Comparison of ENCODE assay signal across 8 cellular contexts in genomic region chr9:35490155-35490909, GRCh38. TPM values are rescaled to one million over a fixed set of nuclear protein-coding genes. Genes with fewer than 3 reads are reported as not detected.
DNase-seq lines count a peak whose midpoint lies in the region; ATAC-seq and TF ChIP-seq lines count a peak whose summit lies in the region.

No MANE protein-coding gene starts in this region.

- peaks cover 21% of the 10 kb centered on the region for H3K4me1 Mint-ChIP-seq in activated CD8-positive, alpha-beta memory T cell treated with anti-CD3 and anti-CD28 coated beads, Interleukin-2, amount 10 ng/mL, durations not matched to agents 7 days and 5 days
- H3K4me1 Mint-ChIP-seq in T-helper 17 cell (peaks cover 12% of the 10 kb centered on the region), nephron progenitor cell (peaks cover 40% of the 10 kb centered on the region)

- H3K27me3 Mint-ChIP-seq in activated CD8-positive, alpha-beta memory T cell treated with anti-CD3 and anti-CD28 coated beads, Interleukin-2, amount 10 ng/mL, durations not matched to agents 7 days and 5 days = peaks cover 40% of the 10 kb centered on the region
- H3K27me3 Mint-ChIP-seq in T-helper 17 cell (peaks cover 35% of the 10 kb centered on the region), nephron progenitor cell (ENCODE audit: low read depth, poor library complexity) (peaks cover 12% of the 10 kb centered on the region)

- DNase-seq in activated CD8-positive, alpha-beta memory T cell treated with anti-CD3 and anti-CD28 coated beads, Interleukin-2, amount 10 ng/mL, durations not matched to agents 7 days and 5 days = no peak
- DNase-seq in activated CD8-positive, alpha-beta memory T cell treated with anti-CD3 and anti-CD28 coated beads, Interleukin-2, amount 50 U/mL, for 4 hours = no peak
- DNase-seq in T-helper 17 cell (no peak), fibroblast of mammary gland (ENCODE audit: low read depth) (no peak), nephron progenitor cell (peak; percentile 36), NCI-H1436 (lab: John Stamatoyannopoulos, UW) (no peak), UCSD-AML1 (lab: John Stamatoyannopoulos, UW; ENCODE audit: unreplicated experiment) (no peak)

- no peak for TF ChIP-seq CTCF in fibroblast of mammary gland (conservative IDR thresholded peaks at IDR 0.05; ENCODE audit: control insufficient read depth, insufficient read depth, low read depth, low read length)
- TF ChIP-seq CTCF in nephron progenitor cell (IDR thresholded peaks at IDR 0.05) = no peak

- H3K4me3 Mint-ChIP-seq in activated CD8-positive, alpha-beta memory T cell treated with anti-CD3 and anti-CD28 coated beads, Interleukin-2, amount 10 ng/mL, durations not matched to agents 7 days and 5 days = peak overlapping the region; percentile 64
- peak overlapping the region; percentile 87 for H3K4me3 Mint-ChIP-seq in T-helper 17 cell
- H3K4me3 Mint-ChIP-seq in nephron progenitor cell = peak overlapping the region; percentile 94

- CTCF ChIA-PET in activated CD8-positive, alpha-beta memory T cell treated with anti-CD3 and anti-CD28 coated beads, Interleukin-2, amount 10 ng/mL, durations not matched to agents 7 days and 5 days (lab: Charles Lee) = interaction anchor here (1.1 to 2.1 kb wide), 4 partner anchors 11 to 206 kb away, joined by 3 to 7 read pairs (median 3); no protein-coding TSS in a partner anchor

- no peaks in the 10 kb centered on the region for H3K36me3 Mint-ChIP-seq in activated CD8-positive, alpha-beta memory T cell treated with anti-CD3 and anti-CD28 coated beads, Interleukin-2, amount 10 ng/mL, durations not matched to agents 7 days and 5 days
- H3K36me3 Mint-ChIP-seq in T-helper 17 cell (ENCODE audit: low read depth) = peaks cover 2% of the 10 kb centered on the region
- no peaks in the 10 kb centered on the region for H3K36me3 Mint-ChIP-seq in nephron progenitor cell (ENCODE audit: low read depth)

- no peaks in the 10 kb centered on the region for H3K9me3 Mint-ChIP-seq in activated CD8-positive, alpha-beta memory T cell treated with anti-CD3 and anti-CD28 coated beads, Interleukin-2, amount 10 ng/mL, durations not matched to agents 7 days and 5 days (ENCODE audit: low read depth)
- H3K9me3 Mint-ChIP-seq in nephron progenitor cell = no peaks in the 10 kb centered on the region

- H3K4me3 ChIP-seq in fibroblast of mammary gland (ENCODE audit: control insufficient read depth, low read depth, low read length) = peak overlapping the region; percentile 71

- peak overlapping the region; percentile 14 for H3K27ac Mint-ChIP-seq in activated CD8-positive, alpha-beta memory T cell treated with anti-CD3 and anti-CD28 coated beads, Interleukin-2, amount 10 ng/mL, durations not matched to agents 7 days and 5 days
- no peak overlapping the region for H3K27ac Mint-ChIP-seq in T-helper 17 cell
- peak overlapping the region; percentile 53 for H3K27ac Mint-ChIP-seq in nephron progenitor cell

- no peak for ATAC-seq in activated CD8-positive, alpha-beta memory T cell treated with anti-CD3 and anti-CD28 coated beads, Interleukin-2, amount 10 ng/mL, durations not matched to agents 7 days and 5 days
- ATAC-seq in T-helper 17 cell (no peak), HG03159 (IDR thresholded peaks at IDR 0.05; ENCODE audit: unreplicated experiment) (no peak)

- no peaks in the 10 kb centered on the region for H3K9me3 ChIP-seq in T-helper 17 cell (ENCODE audit: control insufficient read depth, low read length, poor library complexity, severe bottlenecking)

RNA-seq across cellular contexts. Expression of gene RUSC2, which starts 0.4 kb away (rescaled TPM):
- 1 to 10 TPM in 1 of 2 experiments, under 1 TPM in 1; 0.99 to 2.8 TPM for total RNA-seq in activated CD8-positive, alpha-beta memory T cell treated with anti-CD3 and anti-CD28 coated beads, Interleukin-2, amount 10 ng/mL, durations not matched to agents 7 days and 5 days
- under 1 TPM; 0.18 to 0.75 TPM for total RNA-seq in T-helper 17 cell
